Comparison of ENCODE assay signal across 8 cellular contexts in the genomic region with DNA sequence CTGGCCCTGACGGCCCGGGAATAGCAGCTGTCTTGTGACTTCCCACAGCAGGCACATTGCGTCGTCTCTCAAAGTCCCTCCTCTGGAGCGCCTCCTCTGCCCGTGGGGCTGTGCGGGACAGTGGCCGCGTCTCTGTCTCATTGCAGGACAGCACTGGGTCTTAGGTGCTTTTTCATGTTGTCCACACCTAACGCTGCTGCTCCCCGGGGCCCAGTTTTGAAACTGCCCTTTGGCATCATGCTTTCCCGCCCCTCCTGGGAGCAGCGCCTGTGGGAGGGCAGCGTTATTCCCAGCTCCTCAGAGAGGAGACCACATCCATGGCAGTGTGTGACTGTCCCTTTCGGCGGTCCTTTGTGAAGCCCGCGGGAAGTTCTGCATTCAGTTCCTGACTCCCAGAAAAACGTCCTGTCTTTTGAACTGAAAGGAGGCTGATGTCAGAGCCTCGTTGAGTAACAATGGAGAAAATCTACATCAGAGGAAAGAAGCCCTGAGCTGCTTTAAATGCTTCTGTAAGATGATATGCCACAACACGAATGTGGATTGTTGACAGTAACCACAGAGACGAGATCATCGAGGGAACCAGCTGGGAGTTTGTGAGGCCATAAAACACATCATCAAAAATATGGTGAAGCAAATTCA.
DNase-seq lines count a peak whose midpoint lies in the region; ATAC-seq and FAIRE-seq lines count a peak whose summit lies in the region.

No MANE protein-coding gene starts in this region.

- peaks cover 44% of the 10 kb centered on the region for H3K36me3 Mint-ChIP-seq in activated naive CD4-positive, alpha-beta T cell treated with anti-CD3 and anti-CD28 coated beads, Interleukin-2, amount 10 ng/mL, durations not matched to agents 7 days and 5 days

- FAIRE-seq in RCC 7860 (lab: Jason Lieb, UNC), result no peak

- no peaks in the 10 kb centered on the region for H3K27me3 Mint-ChIP-seq in activated naive CD4-positive, alpha-beta T cell treated with anti-CD3 and anti-CD28 coated beads, Interleukin-2, amount 10 ng/mL, durations not matched to agents 7 days and 5 days

- H3K4me3 Mint-ChIP-seq in activated naive CD4-positive, alpha-beta T cell treated with anti-CD3 and anti-CD28 coated beads, Interleukin-2, amount 10 ng/mL, durations not matched to agents 7 days and 5 days, result no peak overlapping the region

- CTCF ChIA-PET in activated naive CD4-positive, alpha-beta T cell treated with anti-CD3 and anti-CD28 coated beads, Interleukin-2, amount 10 ng/mL, durations not matched to agents 7 days and 5 days (lab: Charles Lee), result interaction anchor here (1.2 kb wide), 1 partner anchor 12 kb away, joined by 3 read pairs; no protein-coding TSS in a partner anchor

- peaks cover 28% of the 10 kb centered on the region for H3K4me1 Mint-ChIP-seq in activated naive CD4-positive, alpha-beta T cell treated with anti-CD3 and anti-CD28 coated beads, Interleukin-2, amount 10 ng/mL, durations not matched to agents 7 days and 5 days

- no peak overlapping the region for H3K27ac Mint-ChIP-seq in activated naive CD4-positive, alpha-beta T cell treated with anti-CD3 and anti-CD28 coated beads, Interleukin-2, amount 10 ng/mL, durations not matched to agents 7 days and 5 days

- DNase-seq in HS-5 (ENCODE audit: low read depth) (peak; percentile 1), RCC 7860 (ENCODE audit: low spot score) (peak; percentile 30), glomerular endothelial cell (ENCODE audit: extremely low read depth, low read depth, low spot score) (peak; percentile 36), pons (ENCODE audit: low spot score) (peak; percentile 29), NCI-H446 treated with DMSO at 0.1 percent for 48 hours (lab: John Stamatoyannopoulos, UW) (no peak), HUDEP-2 (lab: John Stamatoyannopoulos, UW; ENCODE audit: unreplicated experiment in 76 of 76) (no peak)
- DNase-seq in activated naive CD4-positive, alpha-beta T cell treated with anti-CD3 and anti-CD28 coated beads, Interleukin-2, amount 10 ng/mL, durations not matched to agents 7 days and 5 days, result no peak

- H3K9me3 Mint-ChIP-seq in activated naive CD4-positive, alpha-beta T cell treated with anti-CD3 and anti-CD28 coated beads, Interleukin-2, amount 10 ng/mL, durations not matched to agents 7 days and 5 days, result peaks cover 15% of the 10 kb centered on the region

- no peak for ATAC-seq in GM18907 (IDR thresholded peaks at IDR 0.05; ENCODE audit: unreplicated experiment)

Comparison
In these comparisons a context has a peak if more than half of its experiments do, and no peak if none do; other contexts are left out.
1. DNase-seq: peak in HS-5 (single experiment), RCC 7860 (single experiment), glomerular endothelial cell (single experiment) and pons (single experiment); none in NCI-H446 treated with DMSO at 0.1 percent for 48 hours (single experiment), HUDEP-2 (0 of 76) and activated naive CD4-positive, alpha-beta T cell treated with anti-CD3 and anti-CD28 coated beads, Interleukin-2, amount 10 ng/mL, durations not matched to agents 7 days and 5 days (single experiment).